Comparison of ENCODE assay signal across 9 cellular contexts in genomic region chr6:36962874-36963273, GRCh38. TPM values are rescaled to one million over a fixed set of nuclear protein-coding genes. Genes with fewer than 3 reads are reported as not detected.
DNase-seq lines count a peak whose midpoint lies in the region; ATAC-seq, FAIRE-seq and TF ChIP-seq lines count a peak whose summit lies in the region.
"Had no signal": no experiment of that assay in that cellular context is flagged by ENCODE, and none has a peak within 500 bp of the region (broad histone marks: within the 10 kb centered on the region; RNA-seq: fewer than 3 reads in every experiment).

No MANE protein-coding gene starts in this region.

- peak; percentile 59 to 69 for ATAC-seq in CD4-positive, CD25-positive, alpha-beta regulatory T cell (ENCODE audit: low read depth in 2 of 2)
- ATAC-seq in IMR-90 (ENCODE audit: low read depth): peak; percentile 22; the same call in 1 of the 2 replicates
- peak in 3 of 4 donors; percentile 45 to 70 (median 59) for ATAC-seq in right lobe of liver
- ATAC-seq in GM18867 (IDR thresholded peaks at IDR 0.05; ENCODE audit: unreplicated experiment): no peak
- no peak for ATAC-seq in GM21526 (IDR thresholded peaks at IDR 0.05; ENCODE audit: low FRiP score, unreplicated experiment)

- H3K79me1 ChIP-seq in IMR-90 (ENCODE audit: low read depth in 1 of 2, low read length in 2 of 2): no peaks in the 10 kb centered on the region

- no peak for TF ChIP-seq RAD21 in IMR-90 (IDR thresholded peaks at IDR 0.05; ENCODE audit: low read length)

- H4K8ac ChIP-seq in IMR-90 (ENCODE audit: low read depth in 2 of 2, low read length in 2 of 2): 0 out of 4 replicates have a peak overlapping the region, but pooled peaks of 1 of the 2 experiments have one; percentile 1

- no peak for FAIRE-seq in bronchial epithelial cell (lab: Jason Lieb, UNC)
- FAIRE-seq: endothelial cell of umbilical vein had no signal

- H3K27me3 Mint-ChIP-seq in CD4-positive, CD25-positive, alpha-beta regulatory T cell: no peaks in the 10 kb centered on the region

- H3K27me3 ChIP-seq in CD4-positive, CD25-positive, alpha-beta regulatory T cell (ENCODE audit: control insufficient read depth, insufficient read depth, low read length): no peaks in the 10 kb centered on the region
- H3K27me3 ChIP-seq in IMR-90 (ENCODE audit: control insufficient read depth, insufficient read depth, low read length) (no peaks in the 10 kb centered on the region), bronchial epithelial cell (ENCODE audit: control insufficient read depth, insufficient read depth, low read length) (no peaks in the 10 kb centered on the region), right lobe of liver (no peaks in the 10 kb centered on the region)

- no peak overlapping the region for H3K56ac ChIP-seq in IMR-90 (ENCODE audit: extremely low read depth, insufficient read depth, low read length)

- H4K91ac ChIP-seq in IMR-90 (ENCODE audit: insufficient read depth, low read depth, low read length): no peak overlapping the region

- no peaks in the 10 kb centered on the region for H3K9me3 Mint-ChIP-seq in CD4-positive, CD25-positive, alpha-beta regulatory T cell

- no peak overlapping the region for H3K9ac ChIP-seq in IMR-90 (ENCODE audit: low read depth, low read length)

- TF ChIP-seq CTCF in IMR-90 (conservative IDR thresholded peaks at IDR 0.05; ENCODE audit: low read depth, low read length) (no peak), bronchial epithelial cell (IDR thresholded peaks at IDR 0.05; ENCODE audit: insufficient read depth, low read length, severe bottlenecking) (no peak), right lobe of liver (IDR thresholded peaks at IDR 0.05) (no peak)

- no peak overlapping the region for H3K14ac ChIP-seq in IMR-90 (replicated peaks; ENCODE audit: low read depth, low read length)

- in situ Hi-C loops in IMR-90 (cut with MboI; ENCODE audit: low sequenced_read_pairs): no loop called here

- H3K23ac ChIP-seq in IMR-90 (ENCODE audit: low read depth, low read length): no peak overlapping the region

- POLR2A ChIA-PET in IMR-90 (lab: Charles Lee; ENCODE audit: unreplicated experiment): no interaction called here

- H3K9me3 ChIP-seq in CD4-positive, CD25-positive, alpha-beta regulatory T cell (ENCODE audit: control insufficient read depth in 2 of 2, low read length in 2 of 2): no peaks in the 10 kb centered on the region
- H3K9me3 ChIP-seq in IMR-90 (ENCODE audit: control insufficient read depth, insufficient read depth, low read length) (no peaks in the 10 kb centered on the region), right lobe of liver (no peaks in the 10 kb centered on the region)

- peak overlapping the region; percentile 44 for H3K4me3 ChIP-seq in CD4-positive, CD25-positive, alpha-beta regulatory T cell (ENCODE audit: low read depth, low read length)
- no peak overlapping the region for H3K4me3 ChIP-seq in IMR-90 (ENCODE audit: insufficient read depth, low read depth, low read length)
- H3K4me3 ChIP-seq in bronchial epithelial cell (ENCODE audit: low read depth, low read length): no peak overlapping the region
- no peak overlapping the region for H3K4me3 ChIP-seq in right lobe of liver

- H3K9me1 ChIP-seq in IMR-90 (ENCODE audit: insufficient read depth, low read length): no peaks in the 10 kb centered on the region; the same call in 1 of the 2 replicates

- H3K4me3 Mint-ChIP-seq in CD4-positive, CD25-positive, alpha-beta regulatory T cell: peak overlapping the region; percentile 65 to 83 (median 73)

- no peak for TF ChIP-seq POLR2A in IMR-90 (IDR thresholded peaks at IDR 0.05; ENCODE audit: low read depth, low read length)
- TF ChIP-seq POLR2A in right lobe of liver (IDR thresholded peaks at IDR 0.05): no peak

- 84% methylated on average over 5 of the region's 12 CpGs; no CpG with 5 or more reads in 1 of the 2 experiments for WGBS in IMR-90 (ENCODE audit: extremely low coverage in 2 of 2, insufficient read length in 1 of 2), 2 experiments
- WGBS in right lobe of liver (ENCODE audit: insufficient coverage, low coverage, low lambda C conversion rate, missing lambda C conversion rate): 36% methylated on average over 8 of the region's 12 CpGs

- H2BK120ac ChIP-seq in IMR-90 (ENCODE audit: low read depth, low read length): no peak overlapping the region

- intact Hi-C loops in IMR-90 (cut with micrococcal nuclease) (no loop called here), right lobe of liver (cut with DNase I) (no loop called here)

- H3K27ac Mint-ChIP-seq in CD4-positive, CD25-positive, alpha-beta regulatory T cell: peak overlapping the region; percentile 78 to 93 (median 87)

- no TSS peak for BruUV-seq in IMR-90 (replicated peaks; lab: Mats Ljungman, UMichigan)

- peak overlapping the region; percentile 24; the same call in 1 of the 2 replicates for H2AK5ac ChIP-seq in IMR-90 (ENCODE audit: low read depth, low read length)

- peaks cover 38% of the 10 kb centered on the region for H3K4me1 ChIP-seq in CD4-positive, CD25-positive, alpha-beta regulatory T cell (ENCODE audit: control insufficient read depth, insufficient read depth, low read length, poor library complexity, severe bottlenecking)
- H3K4me1 ChIP-seq in IMR-90 (ENCODE audit: control insufficient read depth, insufficient read depth, low read length): peaks cover 4% of the 10 kb centered on the region
- H3K4me1 ChIP-seq in right lobe of liver: no peaks in the 10 kb centered on the region

- H2BK5ac ChIP-seq in IMR-90 (ENCODE audit: low read depth, low read length, poor library complexity, severe bottlenecking): no peak overlapping the region

- no peak overlapping the region for H2BK15ac ChIP-seq in IMR-90 (ENCODE audit: low read depth, low read length)

- no peak overlapping the region for H3K4me2 ChIP-seq in IMR-90 (ENCODE audit: low read depth, low read length)

- DNase-seq in CD4-positive, CD25-positive, alpha-beta regulatory T cell: peak; percentile 65 to 90 (median 80)
- DNase-seq in IMR-90 (peak; percentile 51), bronchial epithelial cell (ENCODE audit: low read depth) (peak; percentile 43), right lobe of liver (peak in 2 of 3 donors; percentile 45 to 72)
- peak; percentile 38 to 59 (median 56) for DNase-seq in activated CD4-positive, CD25-positive, alpha-beta regulatory T cell (lab: John Stamatoyannopoulos, UW)
- DNase-seq in stimulated activated CD8-positive, alpha-beta memory T cell treated with anti-CD3 and anti-CD28 coated beads, Interleukin-15, amount 100 ng/mL, for 4 hours (ENCODE audit: low read depth in 2 of 2): peak; percentile 36 to 42

- peak overlapping the region; percentile 24 for H3K27ac ChIP-seq in CD4-positive, CD25-positive, alpha-beta regulatory T cell (ENCODE audit: insufficient read depth, low read length, poor library complexity, severe bottlenecking)
- H3K27ac ChIP-seq in IMR-90 (ENCODE audit: insufficient read depth, low read length) (no peak overlapping the region), right lobe of liver (no peak overlapping the region)

- H3K36me3 Mint-ChIP-seq in CD4-positive, CD25-positive, alpha-beta regulatory T cell: peaks cover 4% of the 10 kb centered on the region

- H3K36me3 ChIP-seq in CD4-positive, CD25-positive, alpha-beta regulatory T cell (ENCODE audit: control insufficient read depth, insufficient read depth, low read length): peaks cover 24% of the 10 kb centered on the region
- peaks cover 14% of the 10 kb centered on the region for H3K36me3 ChIP-seq in IMR-90 (ENCODE audit: control insufficient read depth, insufficient read depth, low read length)
- peaks cover 7% of the 10 kb centered on the region for H3K36me3 ChIP-seq in bronchial epithelial cell (ENCODE audit: control insufficient read depth, insufficient read depth, low read length)
- H3K36me3 ChIP-seq in right lobe of liver: peaks cover 0 to 6% (median 3%) of the 10 kb centered on the region in 4 donors

- H3K18ac ChIP-seq in IMR-90 (ENCODE audit: low read depth, low read length): no peak overlapping the region

- H2AFZ ChIP-seq in IMR-90 (replicated peaks; ENCODE audit: low read length, poor library complexity): peak overlapping the region; percentile 2

- H3K4me1 Mint-ChIP-seq in CD4-positive, CD25-positive, alpha-beta regulatory T cell: peaks cover 5 to 58% (median 36%) of the 10 kb centered on the region in 4 donors

- H4K5ac ChIP-seq in IMR-90 (ENCODE audit: low read depth, low read length): no peak overlapping the region

- dilution Hi-C loops in IMR-90 (cut with HindIII; ENCODE audit: low sequenced_read_pairs, unreplicated experiment): no loop called here

- H2BK20ac ChIP-seq in IMR-90 (ENCODE audit: low read depth, low read length): no peak overlapping the region

- H4K20me1 ChIP-seq in IMR-90 (ENCODE audit: insufficient read depth, low read length): peaks cover 9% of the 10 kb centered on the region; the same call in 1 of the 2 replicates

- CTCF ChIA-PET in IMR-90 (lab: Yijun Ruan, JAX): no interaction called here

- no peak overlapping the region for H2AK9ac ChIP-seq in IMR-90 (replicated peaks; ENCODE audit: low read depth, low read length, poor library complexity)

- H3K4ac ChIP-seq in IMR-90 (ENCODE audit: low read depth, low read length): peak overlapping the region; percentile 45; the same call in 1 of the 2 replicates

RNA-seq across cellular contexts. Expression of gene PI16, which starts 8.3 kb away (rescaled TPM):
- total RNA-seq in CD4-positive, CD25-positive, alpha-beta regulatory T cell: 62.2 TPM
- 100 to 1,000 TPM in 1 of 4 donors, 10 to 100 TPM in 3; 31.9 to 113 (median 77.1) TPM for polyA plus RNA-seq in CD4-positive, CD25-positive, alpha-beta regulatory T cell
- under 0.01 TPM in 1 of 2 replicates, not detected in the other for total RNA-seq in IMR-90 (2012; rRNA removed)
- polyA plus RNA-seq in IMR-90 (2012; rRNA removed): 0.20 and 0.21 TPM in 2 replicates
- 0.13 and 0.53 TPM in 2 replicates for polyA plus RNA-seq in IMR-90 (2012; cell fraction: cytosol; rRNA removed)
- 0.28 and 0.29 TPM in 2 replicates for polyA plus RNA-seq in IMR-90 (2012; cell fraction: nucleus; rRNA removed; ENCODE audit: low replicate concordance)
- total RNA-seq in bronchial epithelial cell: not detected in 2 replicates
- total RNA-seq in right lobe of liver: under 1 TPM in 2 of 6 experiments, not detected in 4; 0.11 to 0.42 TPM
- total RNA-seq: endothelial cell of umbilical vein had no signal

RNA-seq across cellular contexts. Expression of gene MTCH1, which starts 23.1 kb away (rescaled TPM):
- total RNA-seq in CD4-positive, CD25-positive, alpha-beta regulatory T cell: 220 TPM
- 10 to 100 TPM; 83.9 to 95.8 (median 89.5) TPM for polyA plus RNA-seq in CD4-positive, CD25-positive, alpha-beta regulatory T cell
- 249 and 263 TPM in 2 replicates for total RNA-seq in IMR-90 (2012; rRNA removed)
- 210 and 215 TPM in 2 replicates for polyA plus RNA-seq in IMR-90 (2012; rRNA removed)
- polyA plus RNA-seq in IMR-90 (2012; cell fraction: cytosol; rRNA removed): 227 and 248 TPM in 2 replicates
- polyA plus RNA-seq in IMR-90 (2012; cell fraction: nucleus; rRNA removed; ENCODE audit: low replicate concordance): 253 and 276 TPM in 2 replicates
- total RNA-seq in bronchial epithelial cell: 138 and 156 TPM in 2 replicates
- total RNA-seq in right lobe of liver: 10 to 100 TPM; 56.3 to 73.7 (median 63.3) TPM

RNA-seq across cellular contexts. Expression of gene FGD2, which starts 42.6 kb away (rescaled TPM):
- 1.9 TPM for total RNA-seq in CD4-positive, CD25-positive, alpha-beta regulatory T cell
- polyA plus RNA-seq in CD4-positive, CD25-positive, alpha-beta regulatory T cell: under 1 TPM in 3 of 4 donors, not detected in 1; 0.21 to 0.77 (median 0.43) TPM
- total RNA-seq in IMR-90 (2012; rRNA removed): not detected in 2 replicates
- polyA plus RNA-seq in IMR-90 (2012; rRNA removed): 0.07 TPM in 1 of 2 replicates, not detected in the other
- not detected in 2 replicates for polyA plus RNA-seq in IMR-90 (2012; cell fraction: cytosol; rRNA removed)
- 0.08 and 0.11 TPM in 2 replicates for polyA plus RNA-seq in IMR-90 (2012; cell fraction: nucleus; rRNA removed; ENCODE audit: low replicate concordance)
- under 0.01 and 0.26 TPM in 2 replicates for total RNA-seq in bronchial epithelial cell
- total RNA-seq in right lobe of liver: 10 to 100 TPM in 2 of 6 experiments, 1 to 10 TPM in 4; 6.6 to 15.6 (median 9.6) TPM
- total RNA-seq: endothelial cell of umbilical vein had no signal
- polyA plus RNA-seq: endothelial cell of umbilical vein had no signal

Comparison
In these comparisons a context has a peak if more than half of its experiments do, and no peak if none do; other contexts are left out.
1. ATAC-seq: peak in CD4-positive, CD25-positive, alpha-beta regulatory T cell (2 of 2), IMR-90 (single experiment) and right lobe of liver (3 of 4); none in GM18867 (single experiment) and GM21526 (single experiment).
2. RNA of gene PI16, which starts 8.3 kb away (total RNA-seq): 62.2 TPM in CD4-positive, CD25-positive, alpha-beta regulatory T cell (single experiment); 0.11 to 0.42 TPM in right lobe of liver, under 0.01 TPM in IMR-90 and not detected in bronchial epithelial cell; every median in the first group is over 10 times any median in the second.
3. Peak in every context shown above with its lines, with median percentiles within 50 percentile points of each other: DNase-seq.